Comparison of ENCODE assay signal across 1 cellular context in genomic region chr20:17682889-17683198, GRCh38.
TF ChIP-seq lines count a peak whose summit lies in the region.

No MANE protein-coding gene starts in this region.

TF ChIP-seq in HepG2, 621 proteins besides CTCF, POLR2A, EP300 and RAD21 (continues in another document):
- TF ChIP-seq SIX1 (CRISPR knock-in tag; IDR thresholded peaks at IDR 0.05; ENCODE audit: borderline replicate concordance) (no peak), ZEB1 (IDR thresholded peaks at IDR 0.05; ENCODE audit: insufficient replicate concordance, low read depth) (peak; percentile 20), SRSF4 (IDR thresholded peaks at IDR 0.05; ENCODE audit: low read depth, low read length, poor library complexity, severe bottlenecking) (no peak), RORA (CRISPR knock-in tag; IDR thresholded peaks at IDR 0.05) (no peak), ISL2 (CRISPR knock-in tag; IDR thresholded peaks at IDR 0.05) (0 out of 2 replicates have a peak, but pooled peaks have one; percentile 1), ZNF263 (CRISPR knock-in tag; IDR thresholded peaks at IDR 0.05) (0 out of 2 replicates have a peak, but pooled peaks have one; percentile 10), SKIL (CRISPR knock-in tag; IDR thresholded peaks at IDR 0.05; ENCODE audit: borderline replicate concordance) (0 out of 2 replicates have a peak, but pooled peaks have one; percentile 1), GABPA (IDR thresholded peaks at IDR 0.05; ENCODE audit: low read depth, low read length) (0 out of 2 replicates have a peak, but pooled peaks have one; percentile 3), GABPA (CRISPR knock-in tag; IDR thresholded peaks at IDR 0.05; ENCODE audit: low read depth) (no peak), ZNF614 (CRISPR knock-in tag; IDR thresholded peaks at IDR 0.05; ENCODE audit: borderline replicate concordance) (0 out of 2 replicates have a peak, but pooled peaks have one; percentile 1), PPARG (CRISPR knock-in tag; conservative IDR thresholded peaks at IDR 0.05) (no peak), KAT8 (CRISPR knock-in tag; IDR thresholded peaks at IDR 0.05) (peak; percentile 35; the same call in 1 of the 2 replicates), REPIN1 (CRISPR knock-in tag; IDR thresholded peaks at IDR 0.05; ENCODE audit: borderline replicate concordance, low read depth) (0 out of 2 replicates have a peak, but pooled peaks have one; percentile 0), SNAPC4 (CRISPR knock-in tag; IDR thresholded peaks at IDR 0.05) (peak; percentile 31; the same call in 1 of the 2 replicates), TCF7L2 (IDR thresholded peaks at IDR 0.05; ENCODE audit: low read depth, low read length) (peak; percentile 42; the same call in 1 of the 2 replicates), ZKSCAN8 (CRISPR knock-in tag; IDR thresholded peaks at IDR 0.05; ENCODE audit: borderline replicate concordance) (0 out of 2 replicates have a peak, but pooled peaks have one; percentile 14), ZNF18 (CRISPR knock-in tag; IDR thresholded peaks at IDR 0.05; ENCODE audit: insufficient replicate concordance) (peak; percentile 41), ZNF33B (CRISPR knock-in tag; IDR thresholded peaks at IDR 0.05) (no peak), ZMYM2 (CRISPR knock-in tag; IDR thresholded peaks at IDR 0.05) (peak; percentile 15; the same call in 1 of the 2 replicates), RXRA (CRISPR knock-in tag; IDR thresholded peaks at IDR 0.05) (0 out of 2 replicates have a peak, but pooled peaks have one; percentile 7), NCOA2 (CRISPR knock-in tag; IDR thresholded peaks at IDR 0.05) (no peak), MYNN (CRISPR knock-in tag; IDR thresholded peaks at IDR 0.05; ENCODE audit: low read depth) (0 out of 2 replicates have a peak, but pooled peaks have one; percentile 4), TFE3 (CRISPR knock-in tag; IDR thresholded peaks at IDR 0.05) (no peak; the same call in 1 of the 2 replicates), ZNF558 (CRISPR knock-in tag; IDR thresholded peaks at IDR 0.05; ENCODE audit: borderline replicate concordance) (0 out of 2 replicates have a peak, but pooled peaks have one; percentile 9), ESRRA (CRISPR knock-in tag; IDR thresholded peaks at IDR 0.05; ENCODE audit: low read depth) (0 out of 2 replicates have a peak, but pooled peaks have one; percentile 6), ZNF749 (CRISPR knock-in tag; IDR thresholded peaks at IDR 0.05; ENCODE audit: borderline replicate concordance) (0 out of 2 replicates have a peak, but pooled peaks have one; percentile 27), ZNF619 (CRISPR knock-in tag; IDR thresholded peaks at IDR 0.05) (0 out of 2 replicates have a peak, but pooled peaks have one; percentile 3), CREM (IDR thresholded peaks at IDR 0.05) (peak; percentile 43; the same call in 1 of the 2 replicates), CREM (CRISPR knock-in tag; IDR thresholded peaks at IDR 0.05) (no peak), USF2 (IDR thresholded peaks at IDR 0.05; ENCODE audit: low read depth, low read length) (no peak), USF2 (CRISPR knock-in tag; IDR thresholded peaks at IDR 0.05; ENCODE audit: borderline replicate concordance) (peak; percentile 25; the same call in 1 of the 2 replicates), ZNF703 (CRISPR knock-in tag; IDR thresholded peaks at IDR 0.05; ENCODE audit: borderline replicate concordance) (0 out of 2 replicates have a peak, but pooled peaks have one; percentile 76), ZSCAN21 (CRISPR knock-in tag; IDR thresholded peaks at IDR 0.05; ENCODE audit: borderline replicate concordance) (peak; percentile 1; the same call in 1 of the 2 replicates), PATZ1 (CRISPR knock-in tag; IDR thresholded peaks at IDR 0.05) (no peak), GATAD2A (CRISPR knock-in tag; IDR thresholded peaks at IDR 0.05) (0 out of 2 replicates have a peak, but pooled peaks have one; percentile 5), HINFP (CRISPR knock-in tag; IDR thresholded peaks at IDR 0.05; ENCODE audit: low read depth) (no peak), DBP (CRISPR knock-in tag; IDR thresholded peaks at IDR 0.05; ENCODE audit: not compliant biosample characterization) (no peak), ZNF713 (CRISPR knock-in tag; IDR thresholded peaks at IDR 0.05) (peak; percentile 23; the same call in 1 of the 2 replicates), ZNF230 (CRISPR knock-in tag; IDR thresholded peaks at IDR 0.05) (no peak), NCOR1 (IDR thresholded peaks at IDR 0.05; ENCODE audit: borderline replicate concordance, low read length) (0 out of 2 replicates have a peak, but pooled peaks have one; percentile 13), KMT2A (CRISPR knock-in tag; IDR thresholded peaks at IDR 0.05) (peak; percentile 3; the same call in 1 of the 2 replicates)
